13 cellular contexts compared by ENCODE assay signal in genomic region chr9:76215066-76215465, GRCh38.
DNase-seq lines count a peak whose midpoint lies in the region; ATAC-seq and TF ChIP-seq lines count a peak whose summit lies in the region.
"Had no signal": no experiment of that assay in that cellular context is flagged by ENCODE, and none has a peak within 500 bp of the region (broad histone marks: within the 10 kb centered on the region; RNA-seq: fewer than 3 reads in every experiment).

No MANE protein-coding gene starts in this region.

- no peak for ATAC-seq in HG02763 (IDR thresholded peaks at IDR 0.05; ENCODE audit: unreplicated experiment)
- ATAC-seq: heart left ventricle had no signal

- 0% methylated on average over 1 of the region's 1 CpG for WGBS in esophagus muscularis mucosa

- H3K4me1 Mint-ChIP-seq in HFFc6 (ENCODE audit: low read depth) (peaks cover 8% of the 10 kb centered on the region; the same call in 1 of the 2 replicates), type B pancreatic cell (ENCODE audit: unreplicated experiment) (peaks cover 36% of the 10 kb centered on the region)
- H3K4me1 Mint-ChIP-seq: central memory CD8-positive, alpha-beta T cell had no signal

- H3K36me3 ChIP-seq in esophagus muscularis mucosa = no peaks in the 10 kb centered on the region
- H3K36me3 ChIP-seq: heart left ventricle had no signal

- TF ChIP-seq EP300 in esophagus muscularis mucosa (IDR thresholded peaks at IDR 0.05) = no peak

- TF ChIP-seq POLR2A in esophagus muscularis mucosa (IDR thresholded peaks at IDR 0.05; ENCODE audit: low read depth) = no peak

- peak overlapping the region in 2 of 4 donors; percentile 38 to 41 for H3K27ac ChIP-seq in esophagus muscularis mucosa (replicated peaks in 1 of 4)
- H3K27ac ChIP-seq: heart left ventricle had no signal

- no peaks in the 10 kb centered on the region for H3K9me3 ChIP-seq in esophagus muscularis mucosa
- H3K9me3 ChIP-seq: heart left ventricle had no signal

- no peak overlapping the region for H3K4me3 ChIP-seq in esophagus muscularis mucosa
- H3K4me3 ChIP-seq: heart left ventricle had no signal

- no peaks in the 10 kb centered on the region for H3K27me3 ChIP-seq in esophagus muscularis mucosa

- H3K27me3 Mint-ChIP-seq in HFFc6 (ENCODE audit: insufficient read depth) (peaks cover 5% of the 10 kb centered on the region; the same call in 1 of the 2 replicates), type B pancreatic cell (peaks cover 4% of the 10 kb centered on the region)

- no peaks in the 10 kb centered on the region for H3K36me3 Mint-ChIP-seq in HFFc6 (ENCODE audit: low read depth)
- H3K36me3 Mint-ChIP-seq in type B pancreatic cell = peaks cover 9% of the 10 kb centered on the region

- no peak overlapping the region for H3K4me3 Mint-ChIP-seq in HFFc6
- H3K4me3 Mint-ChIP-seq in type B pancreatic cell = peak overlapping the region; percentile 3
- H3K4me3 Mint-ChIP-seq: central memory CD8-positive, alpha-beta T cell had no signal

- intact Hi-C loops in esophagus muscularis mucosa (cut with DNase I) = no loop called here

- TF ChIP-seq CTCF in HFFc6 (IDR thresholded peaks at IDR 0.05) (no peak), type B pancreatic cell (conservative IDR thresholded peaks at IDR 0.05) (no peak), esophagus muscularis mucosa (IDR thresholded peaks at IDR 0.05) (no peak)

- DNase-seq in HFFc6 (peak; percentile 26), astrocyte of the hippocampus (ENCODE audit: low read depth, low spot score) (peak; percentile 64), iPS-NIHi7 (ENCODE audit: extremely low spot score) (peak; percentile 43), type B pancreatic cell (ENCODE audit: extremely low spot score, unreplicated experiment) (no peak), retina (no peak), esophagus muscularis mucosa (ENCODE audit: extremely low spot score) (no peak), NCI-H526 treated with DMSO at 0.1 percent for 48 hours (lab: John Stamatoyannopoulos, UW) (no peak)
- DNase-seq: activated T-cell treated with anti-CD3 and anti-CD28 coated beads, Interleukin-2, amount 50 U/mL, for 1 hour; heart left ventricle; NCI-H2081 treated with DMSO at 0.1 percent for 48 hours; small intestine had no signal

- no peak overlapping the region for H3K27ac Mint-ChIP-seq in HFFc6
- H3K27ac Mint-ChIP-seq in type B pancreatic cell = peak overlapping the region; percentile 6

- peaks cover 0 to 18% (median 8%) of the 10 kb centered on the region in 4 donors for H3K4me1 ChIP-seq in esophagus muscularis mucosa

- peaks cover 38% of the 10 kb centered on the region for H3K9me3 Mint-ChIP-seq in HFFc6
- peaks cover 12% of the 10 kb centered on the region for H3K9me3 Mint-ChIP-seq in type B pancreatic cell

Comparison
In these comparisons a context has a peak if more than half of its experiments do, and no peak if none do; other contexts are left out.
1. DNase-seq: peak in HFFc6 (single experiment), astrocyte of the hippocampus (single experiment) and iPS-NIHi7 (single experiment); none in type B pancreatic cell (single experiment), retina (single experiment), esophagus muscularis mucosa (single experiment) and NCI-H526 treated with DMSO at 0.1 percent for 48 hours (single experiment).